In genomic region chr17:14124854-14125253, GRCh38 we compare ENCODE assay signal across 21 cellular contexts. TPM values are rescaled to one million over a fixed set of nuclear protein-coding genes. Genes with fewer than 3 reads are reported as not detected.
DNase-seq lines count a peak whose midpoint lies in the region; ATAC-seq and TF ChIP-seq lines count a peak whose summit lies in the region.
"Had no signal": no experiment of that assay in that cellular context is flagged by ENCODE, and none has a peak within 500 bp of the region (broad histone marks: within the 10 kb centered on the region; RNA-seq: fewer than 3 reads in every experiment).

No MANE protein-coding gene starts in this region.

- H3K79me2 ChIP-seq in KMS-11 (ENCODE audit: insufficient read depth, low read depth): no peaks in the 10 kb centered on the region

- H3K14ac ChIP-seq in mesenchymal stem cell (ENCODE audit: low read length in 2 of 2): no peak overlapping the region

- no peak overlapping the region for H2BK15ac ChIP-seq in mesenchymal stem cell (ENCODE audit: low read depth, poor library complexity, severe bottlenecking)

- H3K36me3 Mint-ChIP-seq in activated naive CD4-positive, alpha-beta T cell treated with anti-CD3 and anti-CD28 coated beads, Interleukin-2, amount 50 U/mL, for 24 hours: peaks cover 10% of the 10 kb centered on the region
- H3K36me3 Mint-ChIP-seq in activated naive CD4-positive, alpha-beta T cell treated with anti-CD3 and anti-CD28 coated beads, Interleukin-2, amount 10 ng/mL, durations not matched to agents 7 days and 5 days: peaks cover 19% of the 10 kb centered on the region

- no peak overlapping the region for H3K18ac ChIP-seq in mesenchymal stem cell (ENCODE audit: low read depth in 1 of 2, low read length in 2 of 2)

- no peaks in the 10 kb centered on the region for H3K27me3 Mint-ChIP-seq in activated naive CD4-positive, alpha-beta T cell treated with anti-CD3 and anti-CD28 coated beads, Interleukin-2, amount 50 U/mL, for 24 hours
- H3K27me3 Mint-ChIP-seq in activated naive CD4-positive, alpha-beta T cell treated with anti-CD3 and anti-CD28 coated beads, Interleukin-2, amount 10 ng/mL, durations not matched to agents 7 days and 5 days: no peaks in the 10 kb centered on the region
- H3K27me3 Mint-ChIP-seq: B cell; CD8-positive, alpha-beta memory T cell had no signal

- no peak overlapping the region for H3K27ac Mint-ChIP-seq in activated naive CD4-positive, alpha-beta T cell treated with anti-CD3 and anti-CD28 coated beads, Interleukin-2, amount 50 U/mL, for 24 hours
- no peak overlapping the region for H3K27ac Mint-ChIP-seq in activated naive CD4-positive, alpha-beta T cell treated with anti-CD3 and anti-CD28 coated beads, Interleukin-2, amount 10 ng/mL, durations not matched to agents 7 days and 5 days
- H3K27ac Mint-ChIP-seq: B cell had no signal

- no peak overlapping the region for H3K9ac ChIP-seq in KMS-11
- H3K9ac ChIP-seq in mesenchymal stem cell (ENCODE audit: low read length): no peak overlapping the region

- H2BK120ac ChIP-seq in mesenchymal stem cell (ENCODE audit: low read depth, low read length): no peak overlapping the region

- peak overlapping the region; percentile 51 for H3K4me3 Mint-ChIP-seq in activated naive CD4-positive, alpha-beta T cell treated with anti-CD3 and anti-CD28 coated beads, Interleukin-2, amount 50 U/mL, for 24 hours
- H3K4me3 Mint-ChIP-seq in activated naive CD4-positive, alpha-beta T cell treated with anti-CD3 and anti-CD28 coated beads, Interleukin-2, amount 10 ng/mL, durations not matched to agents 7 days and 5 days: no peak overlapping the region
- H3K4me3 Mint-ChIP-seq: B cell had no signal

- CTCF ChIA-PET in activated naive CD4-positive, alpha-beta T cell treated with anti-CD3 and anti-CD28 coated beads, Interleukin-2, amount 10 ng/mL, durations not matched to agents 7 days and 5 days (lab: Charles Lee): interaction anchor here (1.0 to 3.1 kb wide), 2 partner anchors 11 to 72 kb away, joined by 3 to 8 read pairs; no protein-coding TSS in a partner anchor

- H3K4me1 Mint-ChIP-seq in activated naive CD4-positive, alpha-beta T cell treated with anti-CD3 and anti-CD28 coated beads, Interleukin-2, amount 50 U/mL, for 24 hours: peaks cover 64% of the 10 kb centered on the region
- peaks cover 40% of the 10 kb centered on the region for H3K4me1 Mint-ChIP-seq in activated naive CD4-positive, alpha-beta T cell treated with anti-CD3 and anti-CD28 coated beads, Interleukin-2, amount 10 ng/mL, durations not matched to agents 7 days and 5 days

- peak; percentile 39 for ATAC-seq in left colon
- ATAC-seq: HCT116 had no signal

- H3K9me3 ChIP-seq in mesenchymal stem cell (ENCODE audit: control insufficient read depth, low read length): no peaks in the 10 kb centered on the region
- H3K9me3 ChIP-seq: SJSA1 had no signal

- H2BK5ac ChIP-seq in mesenchymal stem cell (ENCODE audit: low read depth, low read length, poor library complexity, severe bottlenecking): no peak overlapping the region

- no peak for DNase-seq in activated naive CD4-positive, alpha-beta T cell treated with anti-CD3 and anti-CD28 coated beads, Interleukin-2, amount 10 ng/mL, durations not matched to agents 7 days and 5 days
- DNase-seq in left colon: no peak
- no peak for DNase-seq in activated effector memory CD4-positive, alpha-beta T cell treated with anti-CD3 and anti-CD28 coated beads, Interleukin-2, amount 50 U/mL, for 16 hours
- DNase-seq in DMS 273 (lab: John Stamatoyannopoulos, UW; ENCODE audit: unreplicated experiment): no peak
- DNase-seq in mesenchymal stem cell: no peak
- DNase-seq: CD8-positive, alpha-beta memory T cell; DND-41; Kasumi-1; NCI-H1105 treated with DMSO at 0.1 percent for 48 hours; NCI-H146; NCI-H1930; NCI-H446 treated with DMSO at 0.1 percent for 48 hours; NCI-H526; Right ventricle myocardium superior; RPMI8226 had no signal

- no peaks in the 10 kb centered on the region for H3K36me3 ChIP-seq in KMS-11 (ENCODE audit: insufficient read depth)
- H3K36me3 ChIP-seq in mesenchymal stem cell (ENCODE audit: control insufficient read depth in 1 of 2, insufficient read depth in 2 of 2, low read depth in 1 of 2, low read length in 2 of 2): no peaks in the 10 kb centered on the region
- H3K36me3 ChIP-seq: SJSA1 had no signal

- H3K23ac ChIP-seq in mesenchymal stem cell (ENCODE audit: low read length in 2 of 2): no peak overlapping the region

- no peak overlapping the region for H2AK5ac ChIP-seq in mesenchymal stem cell (ENCODE audit: low read length, severe bottlenecking)

- no peaks in the 10 kb centered on the region for H4K20me1 ChIP-seq in KMS-11 (ENCODE audit: insufficient read depth)

- peak overlapping the region; percentile 61; the same call in 1 of the 2 replicates for H3K27ac ChIP-seq in KMS-11
- no peak overlapping the region for H3K27ac ChIP-seq in mesenchymal stem cell (ENCODE audit: low read length, poor library complexity, severe bottlenecking)
- H3K27ac ChIP-seq: C4-2B, SJSA1 had no signal

- peaks cover 21% of the 10 kb centered on the region for H3K4me1 ChIP-seq in KMS-11 (ENCODE audit: low read depth, poor library complexity, severe bottlenecking)
- H3K4me1 ChIP-seq in mesenchymal stem cell (ENCODE audit: control insufficient read depth, insufficient read depth, low read depth, low read length): peaks cover 1% of the 10 kb centered on the region
- H3K4me1 ChIP-seq: SJSA1 had no signal

- H3K27me3 ChIP-seq in KMS-11 (ENCODE audit: insufficient read depth, low read depth): no peaks in the 10 kb centered on the region
- H3K27me3 ChIP-seq in mesenchymal stem cell (ENCODE audit: control insufficient read depth in 1 of 2, insufficient read depth in 1 of 2, low read length in 2 of 2): no peaks in the 10 kb centered on the region
- H3K27me3 ChIP-seq: SJSA1 had no signal

- H3K4me3 ChIP-seq in KMS-11 (IDR thresholded peaks at IDR 0.05; ENCODE audit: insufficient read depth, low read depth, low read length): no peak overlapping the region
- H3K4me3 ChIP-seq in mesenchymal stem cell (ENCODE audit: insufficient read depth in 1 of 2, low read depth in 1 of 2, low read length in 2 of 2): no peak overlapping the region
- H3K4me3 ChIP-seq: SJSA1 had no signal

- H3K4ac ChIP-seq in mesenchymal stem cell (ENCODE audit: low read depth in 1 of 2, low read length in 2 of 2): no peak overlapping the region

- no peak overlapping the region for H4K8ac ChIP-seq in mesenchymal stem cell (ENCODE audit: low read length)

- intact Hi-C loops in left colon (cut with DNase I, micrococcal nuclease): no loop called here

- no peak for TF ChIP-seq CTCF in KMS-11 (conservative IDR thresholded peaks at IDR 0.05; ENCODE audit: low read depth, low read length)

- H3K79me1 ChIP-seq in mesenchymal stem cell (replicated peaks; ENCODE audit: low read length, poor library complexity, severe bottlenecking): peaks cover 17% of the 10 kb centered on the region

- H3K4me2 ChIP-seq in KMS-11 (peak overlapping the region; percentile 48; the same call in 1 of the 2 replicates), mesenchymal stem cell (ENCODE audit: low read length, poor library complexity, severe bottlenecking) (no peak overlapping the region)

- H4K91ac ChIP-seq in mesenchymal stem cell (ENCODE audit: low read length): no peak overlapping the region

- H3K9me3 Mint-ChIP-seq in activated naive CD4-positive, alpha-beta T cell treated with anti-CD3 and anti-CD28 coated beads, Interleukin-2, amount 50 U/mL, for 24 hours: no peaks in the 10 kb centered on the region
- peaks cover 5% of the 10 kb centered on the region for H3K9me3 Mint-ChIP-seq in activated naive CD4-positive, alpha-beta T cell treated with anti-CD3 and anti-CD28 coated beads, Interleukin-2, amount 10 ng/mL, durations not matched to agents 7 days and 5 days
- H3K9me3 Mint-ChIP-seq: CD8-positive, alpha-beta memory T cell had no signal

- 84% methylated on average over 3 of the region's 4 CpGs for WGBS in mesenchymal stem cell

- no peak overlapping the region for H2BK12ac ChIP-seq in mesenchymal stem cell (ENCODE audit: low read length in 2 of 2)

- no peak overlapping the region for H2AFZ ChIP-seq in KMS-11 (ENCODE audit: low read depth)
- H2AFZ ChIP-seq in mesenchymal stem cell (ENCODE audit: low read depth, low read length): no peak overlapping the region

RNA-seq across cellular contexts. Expression of gene COX10, which starts 55.5 kb away (rescaled TPM):
- total RNA-seq in left colon: 10 to 100 TPM; 29.1 to 34.6 TPM
- 8.5 TPM for polyA plus RNA-seq in mesenchymal stem cell (2013, experiment 1 of 2)
- polyA plus RNA-seq in mesenchymal stem cell (2013, experiment 2 of 2): 8.5 TPM
